Comparison of ENCODE assay signal across 8 cellular contexts in genomic region chr7:100584046-100584676, GRCh38. TPM values are rescaled to one million over a fixed set of nuclear protein-coding genes. Genes with fewer than 3 reads are reported as not detected.
DNase-seq lines count a peak whose midpoint lies in the region; ATAC-seq and TF ChIP-seq lines count a peak whose summit lies in the region.

No MANE protein-coding gene starts in this region.

- H3K27me3 Mint-ChIP-seq in T-helper 2 cell treated with Interferon-gamma antibody and Interleukin-4, amounts not matched to agents 5 μg/mL and 100 μg/mL, for 36 hours (ENCODE audit: low read depth): no peaks in the 10 kb centered on the region
- H3K27me3 Mint-ChIP-seq in WTC11 (ENCODE audit: low read depth): peaks cover 9% of the 10 kb centered on the region; the same call in 1 of the 2 replicates

- H3K4me1 Mint-ChIP-seq in T-helper 2 cell treated with Interferon-gamma antibody and Interleukin-4, amounts not matched to agents 5 μg/mL and 100 μg/mL, for 36 hours (ENCODE audit: low read depth): peaks cover 17% of the 10 kb centered on the region
- peaks cover 25% of the 10 kb centered on the region for H3K4me1 Mint-ChIP-seq in WTC11

- H3K9me3 Mint-ChIP-seq in T-helper 2 cell treated with Interferon-gamma antibody and Interleukin-4, amounts not matched to agents 5 μg/mL and 100 μg/mL, for 36 hours: no peaks in the 10 kb centered on the region
- no peaks in the 10 kb centered on the region for H3K9me3 Mint-ChIP-seq in WTC11

- H3K27ac ChIP-seq in iPS DF 6.9 (ENCODE audit: low read length): no peak overlapping the region
- H3K27ac ChIP-seq in stomach smooth muscle (ENCODE audit: low read length): no peak overlapping the region

- no peaks in the 10 kb centered on the region for H3K9me3 ChIP-seq in iPS DF 6.9 (ENCODE audit: control insufficient read depth, insufficient read depth, low read length)
- no peaks in the 10 kb centered on the region for H3K9me3 ChIP-seq in stomach smooth muscle (ENCODE audit: control insufficient read depth in 2 of 2, low read length in 2 of 2)

- ATAC-seq in WTC11: no peak

- no peak for TF ChIP-seq CTCF in WTC11 (IDR thresholded peaks at IDR 0.05)

- H3K4me3 ChIP-seq in iPS DF 6.9 (ENCODE audit: low read length) (peak overlapping the region; percentile 73; the same call in 1 of the 2 replicates), stomach smooth muscle (ENCODE audit: low read length in 2 of 2) (peak overlapping the region; percentile 90 to 94)

- DNase-seq in T-helper 2 cell treated with Interferon-gamma antibody and Interleukin-4, amounts not matched to agents 5 μg/mL and 100 μg/mL, for 36 hours (ENCODE audit: low spot score): no peak
- no peak for DNase-seq in T-helper 2 cell
- no peak for DNase-seq in WTC11 (ENCODE audit: low spot score)
- no peak for DNase-seq in iPS DF 6.9 (ENCODE audit: low read depth, low spot score)
- no peak for DNase-seq in middle frontal gyrus (ENCODE audit: extremely low spot score, low spot score)
- DNase-seq in RKO (ENCODE audit: low spot score): no peak
- no peak for DNase-seq in NCI-H2081 treated with DMSO at 0.1 percent for 48 hours (lab: John Stamatoyannopoulos, UW)

- POLR2A ChIA-PET in WTC11 (lab: Charles Lee): interaction anchor here (0.5 to 3.9 kb wide), 10 partner anchors 11 to 305 kb away, joined by 3 to 60 read pairs (median 4); partner anchors contain the start of genes GNB2, MOSPD3, PCOLCE and POP7

- H3K27ac Mint-ChIP-seq in T-helper 2 cell treated with Interferon-gamma antibody and Interleukin-4, amounts not matched to agents 5 μg/mL and 100 μg/mL, for 36 hours: peak overlapping the region; percentile 97
- H3K27ac Mint-ChIP-seq in WTC11: peak overlapping the region; percentile 100

- H3K4me3 Mint-ChIP-seq in T-helper 2 cell treated with Interferon-gamma antibody and Interleukin-4, amounts not matched to agents 5 μg/mL and 100 μg/mL, for 36 hours: peak overlapping the region; percentile 98
- H3K4me3 Mint-ChIP-seq in WTC11: peak overlapping the region; percentile 99

- no peaks in the 10 kb centered on the region for H3K27me3 ChIP-seq in iPS DF 6.9 (ENCODE audit: control insufficient read depth, insufficient read depth, low read length)
- no peaks in the 10 kb centered on the region for H3K27me3 ChIP-seq in stomach smooth muscle (ENCODE audit: control insufficient read depth in 1 of 2, insufficient read depth in 2 of 2, low read length in 2 of 2)

- no CpG with 5 or more reads among the region's 15 CpGs for WGBS in iPS DF 6.9 (ENCODE audit: insufficient coverage, insufficient read length)

- H3K4me1 ChIP-seq in iPS DF 6.9 (ENCODE audit: control insufficient read depth, insufficient read depth, low read length) (peaks cover 10% of the 10 kb centered on the region), stomach smooth muscle (ENCODE audit: control insufficient read depth, insufficient read depth, low read length) (peaks cover 28% of the 10 kb centered on the region)

- H3K36me3 ChIP-seq in iPS DF 6.9 (ENCODE audit: control insufficient read depth, insufficient read depth, low read length): peaks cover 17% of the 10 kb centered on the region
- peaks cover 22 to 32% of the 10 kb centered on the region in 2 donors for H3K36me3 ChIP-seq in stomach smooth muscle (ENCODE audit: control insufficient read depth in 2 of 2, insufficient read depth in 2 of 2, low read length in 2 of 2)

- H3K9ac ChIP-seq in stomach smooth muscle (ENCODE audit: low read length in 2 of 2): peak overlapping the region; percentile 82 to 85

- CTCF ChIA-PET in WTC11 (lab: Charles Lee): interaction anchor here (0.6 to 5.2 kb wide), 22 partner anchors 12 to 558 kb away, joined by 3 to 67 read pairs (median 10); partner anchors contain the start of genes EPHB4, MOSPD3, PCOLCE and POP7

- peaks cover 20% of the 10 kb centered on the region for H3K36me3 Mint-ChIP-seq in T-helper 2 cell treated with Interferon-gamma antibody and Interleukin-4, amounts not matched to agents 5 μg/mL and 100 μg/mL, for 36 hours (ENCODE audit: low read depth)
- H3K36me3 Mint-ChIP-seq in WTC11: no peaks in the 10 kb centered on the region; the same call in 1 of the 2 replicates

TF ChIP-seq in WTC11, 78 proteins besides CTCF, POLR2A, EP300 and RAD21:
- TF ChIP-seq CBFB (CRISPR knock-in tag; IDR thresholded peaks at IDR 0.05; ENCODE audit: low read depth): no peak
- TF ChIP-seq ZNF416 (CRISPR knock-in tag; IDR thresholded peaks at IDR 0.05): no peak
- no peak for TF ChIP-seq ZNF396 (CRISPR knock-in tag; IDR thresholded peaks at IDR 0.05; ENCODE audit: borderline replicate concordance)
- TF ChIP-seq ZNF281 (CRISPR knock-in tag; IDR thresholded peaks at IDR 0.05): no peak
- TF ChIP-seq NR1H2 (CRISPR knock-in tag; IDR thresholded peaks at IDR 0.05): no peak
- no peak for TF ChIP-seq ZNF423 (CRISPR knock-in tag; IDR thresholded peaks at IDR 0.05)
- no peak for TF ChIP-seq MYBL2 (CRISPR knock-in tag; IDR thresholded peaks at IDR 0.05)
- no peak for TF ChIP-seq NR3C1 (CRISPR knock-in tag; conservative IDR thresholded peaks at IDR 0.05; ENCODE audit: low read depth)
- TF ChIP-seq CREB1 (CRISPR knock-in tag; IDR thresholded peaks at IDR 0.05): no peak
- no peak for TF ChIP-seq KAT7 (CRISPR knock-in tag; IDR thresholded peaks at IDR 0.05; ENCODE audit: borderline replicate concordance)
- no peak for TF ChIP-seq MLX (CRISPR knock-in tag; IDR thresholded peaks at IDR 0.05)
- TF ChIP-seq ZBTB43 (CRISPR knock-in tag; IDR thresholded peaks at IDR 0.05): no peak
- TF ChIP-seq HMGXB4 (CRISPR knock-in tag; IDR thresholded peaks at IDR 0.05): no peak
- TF ChIP-seq ZSCAN18 (CRISPR knock-in tag; IDR thresholded peaks at IDR 0.05): no peak

RNA-seq across cellular contexts. Expression of gene LRCH4, which starts 1.8 kb away (rescaled TPM):
- total RNA-seq in WTC11 (2021): 52.0 to 59.6 TPM (median 56.7 TPM) in 3 replicates

RNA-seq across cellular contexts. Expression of gene FBXO24, which starts 2.0 kb away (rescaled TPM):
- total RNA-seq in WTC11 (2021): 0.70 to 1.3 TPM (median 0.94 TPM) in 3 replicates

RNA-seq across cellular contexts. Expression of gene SAP25, which starts 10.5 kb away (rescaled TPM):
- total RNA-seq in WTC11 (2021): 9.3 to 11.7 TPM (median 9.7 TPM) in 3 replicates

RNA-seq across cellular contexts. Expression of gene PCOLCE, which starts 18.0 kb away (rescaled TPM):
- total RNA-seq in WTC11 (2021): 53.5 to 74.8 TPM (median 70.4 TPM) in 3 replicates

RNA-seq across cellular contexts. Expression of gene MOSPD3, which starts 28.2 kb away (rescaled TPM):
- 21.9 to 22.4 TPM (median 22.0 TPM) in 3 replicates for total RNA-seq in WTC11 (2021)
